8 cellular contexts compared by ENCODE assay signal in genomic region chr20:63009044-63009961, GRCh38. TPM values are rescaled to one million over a fixed set of nuclear protein-coding genes. Genes with fewer than 3 reads are reported as not detected.
DNase-seq lines count a peak whose midpoint lies in the region; ATAC-seq and TF ChIP-seq lines count a peak whose summit lies in the region.

No MANE protein-coding gene starts in this region.

- H3K4me2 ChIP-seq in hepatocyte: peak overlapping the region; percentile 90

- H3K27ac ChIP-seq in hepatocyte: no peak overlapping the region

- H2AFZ ChIP-seq in hepatocyte: no peak overlapping the region

- H3K4me3 ChIP-seq in hepatocyte: no peak overlapping the region

- no peaks in the 10 kb centered on the region for H3K36me3 ChIP-seq in hepatocyte (replicated peaks; ENCODE audit: insufficient read depth, low read depth)

- no peaks in the 10 kb centered on the region for H4K20me1 ChIP-seq in hepatocyte (ENCODE audit: insufficient read depth, poor library complexity, severe bottlenecking)

- 31% methylated on average over 50 of the region's 54 CpGs for WGBS in hepatocyte (ENCODE audit: low lambda C conversion rate, missing lambda C conversion rate)

- peaks cover 90% of the 10 kb centered on the region for H3K27me3 ChIP-seq in hepatocyte

- peak; percentile 42 for ATAC-seq in HG02588 (IDR thresholded peaks at IDR 0.05; ENCODE audit: unreplicated experiment)

- H3K79me2 ChIP-seq in hepatocyte: no peaks in the 10 kb centered on the region

- DNase-seq in DMS153 (lab: John Stamatoyannopoulos, UW): peak; percentile 29
- no peak for DNase-seq in DMS153 treated with DMSO at 0.1 percent for 48 hours (lab: John Stamatoyannopoulos, UW; ENCODE audit: unreplicated experiment)
- peak; percentile 61 for DNase-seq in NCI-H1092 (lab: John Stamatoyannopoulos, UW)
- peak; percentile 65 to 77 (median 70) for DNase-seq in T-helper 2 cell
- peak in 45 of 56 donors; percentile 2 to 77 (median 30) for DNase-seq in amygdala (lab: John Stamatoyannopoulos, UW)
- peak; percentile 84 for DNase-seq in hepatocyte (ENCODE audit: low spot score)
- peak; percentile 62 to 82 for DNase-seq in stimulated activated CD4-positive, alpha-beta T cell treated with anti-CD3 and anti-CD28 coated beads, Interleukin-12 subunit alpha, Interleukin-12 subunit beta, amount 100 ng/mL, for 24 hours (ENCODE audit: low read depth in 2 of 2)

- H3K9me2 ChIP-seq in hepatocyte (replicated peaks; ENCODE audit: insufficient read depth): no peaks in the 10 kb centered on the region

- H3K4me1 ChIP-seq in hepatocyte (ENCODE audit: insufficient read depth): peaks cover 11% of the 10 kb centered on the region

- H3K9me3 ChIP-seq in hepatocyte (ENCODE audit: low read depth): no peaks in the 10 kb centered on the region

- peak; percentile 98 for TF ChIP-seq CTCF in hepatocyte (IDR thresholded peaks at IDR 0.05; ENCODE audit: poor library complexity)

RNA-seq across cellular contexts. Expression of gene BHLHE23, which starts 2.5 kb away (rescaled TPM):
- not detected in 2 replicates for total RNA-seq in hepatocyte
- polyA plus RNA-seq in hepatocyte: not detected in 2 replicates

RNA-seq across cellular contexts. Expression of gene SLC17A9, which starts 56.8 kb away (rescaled TPM):
- 17.3 and 26.9 TPM in 2 replicates for total RNA-seq in hepatocyte
- polyA plus RNA-seq in hepatocyte: 83.9 and 113 TPM in 2 replicates
